Comparison of ENCODE assay signal across 16 cellular contexts in genomic region chr18:57806201-57806890, GRCh38. TPM values are rescaled to one million over a fixed set of nuclear protein-coding genes. Genes with fewer than 3 reads are reported as not detected.
DNase-seq lines count a peak whose midpoint lies in the region; ATAC-seq and TF ChIP-seq lines count a peak whose summit lies in the region.
"Had no signal": no experiment of that assay in that cellular context is flagged by ENCODE, and none has a peak within 500 bp of the region (broad histone marks: within the 10 kb centered on the region; RNA-seq: fewer than 3 reads in every experiment).

No MANE protein-coding gene starts in this region.

- H3K27ac ChIP-seq in PC-9 (0 out of 2 replicates have a peak overlapping the region, but pooled peaks have one; percentile 29), coronary artery (peak overlapping the region; percentile 45 to 60), left lung (peak overlapping the region in 1 of 2 donors; percentile 41), body of pancreas (peak overlapping the region in 2 of 4 donors; percentile 23 to 77)

- no peaks in the 10 kb centered on the region for H3K36me3 ChIP-seq in PC-9 (ENCODE audit: low read depth)
- peaks cover under 1% of the 10 kb centered on the region for H3K36me3 ChIP-seq in skeletal muscle satellite cell (ENCODE audit: insufficient read depth, low read length)
- H3K36me3 ChIP-seq in left lung, result no peaks in the 10 kb centered on the region
- H3K36me3 ChIP-seq in body of pancreas (replicated peaks in 1 of 2; ENCODE audit: insufficient read depth in 1 of 2, low read depth in 2 of 2), result no peaks in the 10 kb centered on the region
- H3K36me3 ChIP-seq: HAP-1 had no signal

- no TSS peak for BruUV-seq in Calu3 (replicated peaks; lab: Mats Ljungman, UMichigan)
- BruUV-seq in PC-9 (replicated peaks; lab: Mats Ljungman, UMichigan), result no TSS peak

- CTCF ChIA-PET in Calu3 (lab: Charles Lee) (interaction anchor here (0.6 to 1.4 kb wide), 2 partner anchors 14 to 232 kb away, joined by 3 to 4 read pairs; no protein-coding TSS in a partner anchor), PC-9 (lab: Charles Lee) (no interaction called here)

- no peak for TF ChIP-seq CTCF in Calu3 (IDR thresholded peaks at IDR 0.05; ENCODE audit: unreplicated experiment)
- TF ChIP-seq CTCF in PC-9 (conservative IDR thresholded peaks at IDR 0.05), result no peak
- TF ChIP-seq CTCF in coronary artery (IDR thresholded peaks at IDR 0.05), result no peak
- no peak for TF ChIP-seq CTCF in left lung (IDR thresholded peaks at IDR 0.05)
- no peak for TF ChIP-seq CTCF in body of pancreas (IDR thresholded peaks at IDR 0.05)

- H3K27me3 ChIP-seq in PC-9 (ENCODE audit: insufficient read depth, low read depth) (no peaks in the 10 kb centered on the region), skeletal muscle satellite cell (ENCODE audit: control insufficient read depth, insufficient read depth, low read length) (no peaks in the 10 kb centered on the region), left lung (peaks cover 0 to 44% of the 10 kb centered on the region in 2 donors), body of pancreas (no peaks in the 10 kb centered on the region)

- no peak for TF ChIP-seq POLR2A in body of pancreas (IDR thresholded peaks at IDR 0.05)

- no peaks in the 10 kb centered on the region for H3K9me2 ChIP-seq in PC-9 (ENCODE audit: insufficient read depth)

- peaks cover 14% of the 10 kb centered on the region for H3K79me2 ChIP-seq in PC-9 (ENCODE audit: low read depth)

- no peak overlapping the region for H2AFZ ChIP-seq in PC-9

- no peaks in the 10 kb centered on the region for H3K27me3 Mint-ChIP-seq in Calu3 (ENCODE audit: unreplicated experiment)
- peaks cover 63% of the 10 kb centered on the region for H3K27me3 Mint-ChIP-seq in activated T-cell treated with anti-CD3 and anti-CD28 coated beads, Interleukin-2, amount 50 U/mL, for 24 hours

- intact Hi-C loops in Calu3 (cut with micrococcal nuclease; ENCODE audit: unreplicated experiment) (no loop called here), PC-9 (cut with micrococcal nuclease; ENCODE audit: unreplicated experiment) (no loop called here), left lung (cut with DNase I) (no loop called here), body of pancreas (cut with DNase I) (no loop called here)

- peak overlapping the region; percentile 42 for H3K27ac Mint-ChIP-seq in Calu3 (ENCODE audit: unreplicated experiment)
- H3K27ac Mint-ChIP-seq in activated T-cell treated with anti-CD3 and anti-CD28 coated beads, Interleukin-2, amount 50 U/mL, for 24 hours, result no peak overlapping the region
- H3K27ac Mint-ChIP-seq: activated naive CD8-positive, alpha-beta T cell treated with anti-CD3 and anti-CD28 coated beads for 36 hours; B cell; nephron had no signal

- peaks cover 24% of the 10 kb centered on the region for H3K4me1 ChIP-seq in PC-9 (replicated peaks; ENCODE audit: insufficient read depth)
- H3K4me1 ChIP-seq in skeletal muscle satellite cell (ENCODE audit: control insufficient read depth, insufficient read depth, low read length), result peaks cover 43% of the 10 kb centered on the region
- peaks cover 5 to 7% of the 10 kb centered on the region in 2 donors for H3K4me1 ChIP-seq in left lung
- H3K4me1 ChIP-seq in body of pancreas, result peaks cover 29% of the 10 kb centered on the region
- H3K4me1 ChIP-seq: HAP-1 had no signal

- no peaks in the 10 kb centered on the region for H3K9me3 Mint-ChIP-seq in Calu3 (ENCODE audit: low read depth, unreplicated experiment)
- peaks cover 2% of the 10 kb centered on the region for H3K9me3 Mint-ChIP-seq in activated T-cell treated with anti-CD3 and anti-CD28 coated beads, Interleukin-2, amount 50 U/mL, for 24 hours
- H3K9me3 Mint-ChIP-seq: central memory CD8-positive, alpha-beta T cell had no signal

- peaks cover 35% of the 10 kb centered on the region for H3K4me1 Mint-ChIP-seq in Calu3 (ENCODE audit: low read depth, unreplicated experiment)
- H3K4me1 Mint-ChIP-seq in activated T-cell treated with anti-CD3 and anti-CD28 coated beads, Interleukin-2, amount 50 U/mL, for 24 hours (ENCODE audit: low read depth), result peaks cover 13% of the 10 kb centered on the region
- H3K4me1 Mint-ChIP-seq: central memory CD8-positive, alpha-beta T cell had no signal

- H3K9ac ChIP-seq in skeletal muscle satellite cell (ENCODE audit: low read depth, low read length), result peak overlapping the region; percentile 26

- peaks cover 22% of the 10 kb centered on the region; the same call in 1 of the 2 replicates for H3F3A ChIP-seq in PC-9 (ENCODE audit: insufficient read depth, low read depth)

- WGBS in body of pancreas, 2 donors, result 92 to 94% methylated on average over 7 of the region's 7 CpGs

- H3K4me2 ChIP-seq in PC-9 (no peak overlapping the region), skeletal muscle satellite cell (ENCODE audit: low read length) (peak overlapping the region; percentile 75)

- H3K4me3 Mint-ChIP-seq in Calu3 (ENCODE audit: low read depth, unreplicated experiment), result no peak overlapping the region
- no peak overlapping the region for H3K4me3 Mint-ChIP-seq in activated T-cell treated with anti-CD3 and anti-CD28 coated beads, Interleukin-2, amount 50 U/mL, for 24 hours
- H3K4me3 Mint-ChIP-seq: activated naive CD8-positive, alpha-beta T cell treated with anti-CD3 and anti-CD28 coated beads for 36 hours; B cell; central memory CD8-positive, alpha-beta T cell had no signal

- DNase-seq in Calu3 (no peak), PC-9 (no peak), coronary artery (ENCODE audit: low spot score) (no peak), RKO (ENCODE audit: low spot score) (no peak), left lung (no peak), body of pancreas (no peak)
- DNase-seq in activated T-cell treated with anti-CD3 and anti-CD28 coated beads, Interleukin-2, amount 50 U/mL, for 24 hours, result no peak
- DNase-seq: activated naive CD8-positive, alpha-beta T cell treated with anti-CD3 and anti-CD28 coated beads for 36 hours; activated T-cell treated with anti-CD3 and anti-CD28 coated beads, Interleukin-2, amount 50 U/mL, for 1 hour; stimulated activated CD4-positive, alpha-beta T cell treated with anti-CD3 and anti-CD28 coated beads, Interleukin-2, amount 100 ng/mL, for 24 hours; substantia nigra had no signal

- POLR2A ChIA-PET in PC-9 (lab: Charles Lee; ENCODE audit: unreplicated experiment), result no interaction called here

- H4K20me1 ChIP-seq in PC-9 (ENCODE audit: insufficient read depth), result no peaks in the 10 kb centered on the region

- H3K4me3 ChIP-seq in PC-9, result no peak overlapping the region
- no peak overlapping the region for H3K4me3 ChIP-seq in coronary artery
- H3K4me3 ChIP-seq in skeletal muscle satellite cell (ENCODE audit: low read length), result peak overlapping the region; percentile 8
- H3K4me3 ChIP-seq in left lung, result no peak overlapping the region
- no peak overlapping the region for H3K4me3 ChIP-seq in body of pancreas
- H3K4me3 ChIP-seq: HAP-1 had no signal

- H3K9me3 ChIP-seq in PC-9 (ENCODE audit: insufficient read depth, low read depth) (peaks cover under 1% of the 10 kb centered on the region; the same call in 1 of the 2 replicates), skeletal muscle satellite cell (replicated peaks; ENCODE audit: low read length) (peaks cover under 1% of the 10 kb centered on the region), left lung (no peaks in the 10 kb centered on the region), body of pancreas (no peaks in the 10 kb centered on the region)
- H3K9me3 ChIP-seq: HAP-1 had no signal

- no peak for ATAC-seq in left lung
- ATAC-seq in body of pancreas, result no peak

- H3K36me3 Mint-ChIP-seq in Calu3 (ENCODE audit: insufficient read depth, unreplicated experiment), result peaks cover 28% of the 10 kb centered on the region
- H3K36me3 Mint-ChIP-seq in activated T-cell treated with anti-CD3 and anti-CD28 coated beads, Interleukin-2, amount 50 U/mL, for 24 hours (ENCODE audit: low read depth), result no peaks in the 10 kb centered on the region

RNA-seq across cellular contexts. Expression of gene ATP8B1, which starts 3.2 kb away (rescaled TPM):
- 62.3 and 66.2 TPM in 2 replicates for total RNA-seq in Calu3 (2022)
- total RNA-seq in PC-9 (2021), result 16.7 and 23.4 TPM in 2 replicates
- 19.7 and 23.6 TPM in 2 replicates for total RNA-seq in skeletal muscle satellite cell (2012; rRNA removed)
- total RNA-seq in left lung, result 10 to 100 TPM; 24.0 to 26.6 TPM
- 10 to 100 TPM; 18.5 to 41.5 TPM for total RNA-seq in body of pancreas
